In the genomic region with DNA sequence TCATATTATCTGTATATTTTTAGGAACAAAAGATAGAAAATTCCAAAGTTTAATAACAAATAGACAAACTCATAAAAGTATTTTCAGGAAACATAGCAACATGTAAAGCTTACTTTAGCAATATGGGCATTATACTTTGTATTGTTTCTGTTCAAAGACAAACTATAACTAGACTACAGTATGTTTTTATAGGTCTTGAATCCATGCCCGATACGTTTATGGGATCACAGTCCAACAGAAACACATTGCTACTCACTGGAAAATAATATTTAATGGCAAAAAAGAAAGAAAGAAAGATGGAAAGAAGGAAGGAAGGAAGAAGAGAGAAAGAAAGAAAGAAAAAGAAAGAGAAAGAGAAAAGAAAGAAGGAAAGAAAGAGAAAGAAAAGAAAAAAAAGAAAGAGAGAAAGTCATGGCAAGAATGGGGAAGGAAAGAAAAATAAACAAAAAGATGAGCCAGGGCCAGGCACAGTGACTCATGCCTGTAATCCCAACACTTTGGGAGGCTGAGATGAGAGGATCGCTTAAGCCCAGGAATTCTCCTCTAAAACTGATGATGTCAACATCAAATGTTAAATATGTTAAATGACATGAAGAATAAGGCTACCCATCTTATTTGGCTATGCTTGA, we compare ENCODE assay signal across 14 cellular contexts. TPM values are rescaled to one million over a fixed set of nuclear protein-coding genes. Genes with fewer than 3 reads are reported as not detected.
A peak's percentile ranks its signal among the peaks of the same experiment; 100 is the strongest.
DNase-seq lines count a peak whose midpoint lies in the region; ATAC-seq, FAIRE-seq and TF ChIP-seq lines count a peak whose summit lies in the region.
"Had no signal": no experiment of that assay in that cellular context is flagged by ENCODE, and none has a peak within 500 bp of the region (broad histone marks: within the 10 kb centered on the region; RNA-seq: fewer than 3 reads in every experiment).

No MANE protein-coding gene starts in this region.

- no TSS peak for BruUV-seq in HepG2 (replicated peaks; lab: Mats Ljungman, UMichigan)

- no peaks in the 10 kb centered on the region for H3K9me3 Mint-ChIP-seq in chondrocyte (ENCODE audit: low read depth)
- H3K9me3 Mint-ChIP-seq: naive B cell had no signal

- ATAC-seq in HepG2: no peak
- no peak for ATAC-seq in GM18858 (IDR thresholded peaks at IDR 0.05; ENCODE audit: unreplicated experiment)
- no peak for ATAC-seq in GM21526 (IDR thresholded peaks at IDR 0.05; ENCODE audit: low FRiP score, unreplicated experiment)
- no peak for ATAC-seq in foreskin keratinocyte
- ATAC-seq: GM12878; stimulated activated naive CD8-positive, alpha-beta T cell treated with anti-CD3 and anti-CD28 coated beads, Interleukin-15, Interleukin-2, amounts not matched to agents 100 U/mL and 50 U/mL, for 24 hours had no signal

- peaks cover 4% of the 10 kb centered on the region for H3K36me3 Mint-ChIP-seq in chondrocyte (ENCODE audit: low read depth)

- no peaks in the 10 kb centered on the region for H3K79me2 ChIP-seq in HepG2 (ENCODE audit: insufficient read depth, low read length)

- DNase-seq in AG20443 (ENCODE audit: low spot score): peak; percentile 19
- DNase-seq in M059J (ENCODE audit: low read depth): peak; percentile 75
- DNase-seq in chondrocyte (ENCODE audit: low spot score): no peak
- no peak for DNase-seq in HepG2 (ENCODE audit: low spot score)
- no peak for DNase-seq in foreskin keratinocyte
- no peak for DNase-seq in D341Med (ENCODE audit: low spot score)
- DNase-seq: activated T-cell treated with anti-CD3 and anti-CD28 coated beads, Interleukin-2, amount 50 U/mL, for 48 hours; dorsolateral prefrontal cortex; naive B cell; NCI-H2029; stimulated activated naive CD8-positive, alpha-beta T cell treated with anti-CD3 and anti-CD28 coated beads, Interleukin-15, Interleukin-2, amounts not matched to agents 100 U/mL and 50 U/mL, for 24 hours had no signal

- POLR2A ChIA-PET in HepG2 (lab: Yijun Ruan, JAX): no interaction called here

- H3K36me3 ChIP-seq in HepG2 (replicated peaks in 1 of 2; ENCODE audit: control insufficient read depth in 1 of 2, insufficient read depth in 2 of 2, low read length in 2 of 2): peaks cover 3 to 4% of the 10 kb centered on the region in 2 experiments; a peak in 3 of 5 replicates

- H3K27me3 ChIP-seq in HepG2 (ENCODE audit: control insufficient read depth in 1 of 2, insufficient read depth in 2 of 2, low read length in 2 of 2) (no peaks in the 10 kb centered on the region; a peak in 1 of 5 replicates), foreskin keratinocyte (no peaks in the 10 kb centered on the region)
- H3K27me3 ChIP-seq: dorsolateral prefrontal cortex had no signal

- H3K4me3 ChIP-seq in HepG2 (replicated peaks in 1 of 3; ENCODE audit: insufficient read depth in 1 of 3, low read depth in 2 of 3, low read length in 3 of 3): no peak overlapping the region
- H3K4me3 ChIP-seq: dorsolateral prefrontal cortex, GM12878 had no signal

- no peaks in the 10 kb centered on the region for H3K27me3 Mint-ChIP-seq in chondrocyte (ENCODE audit: low read depth)
- H3K27me3 Mint-ChIP-seq: naive B cell had no signal

- no peak for FAIRE-seq in HepG2 (lab: Jason Lieb, UNC)
- FAIRE-seq: GM12878 had no signal

- H3K27ac ChIP-seq in HepG2 (ENCODE audit: extremely low read length, insufficient read depth, low read length) (no peak overlapping the region), foreskin keratinocyte (no peak overlapping the region)
- H3K27ac ChIP-seq: dorsolateral prefrontal cortex had no signal

- peaks cover 9% of the 10 kb centered on the region for H3K4me1 Mint-ChIP-seq in chondrocyte (ENCODE audit: low read depth)

- CTCF ChIA-PET in HepG2 (lab: Yijun Ruan, JAX; ENCODE audit: low intra/inter-chr PET ratio, low total read pairs): no interaction called here

- TF ChIP-seq CTCF in chondrocyte (IDR thresholded peaks at IDR 0.05) (no peak), HepG2 (CRISPR knock-in tag; IDR thresholded peaks at IDR 0.05) (no peak), foreskin keratinocyte (conservative IDR thresholded peaks at IDR 0.05) (no peak)

- TF ChIP-seq RAD21 in HepG2 (CRISPR knock-in tag; IDR thresholded peaks at IDR 0.05): no peak

- no peaks in the 10 kb centered on the region for H4K20me1 ChIP-seq in HepG2 (ENCODE audit: insufficient read depth, low read length)

- TF ChIP-seq EP300 in HepG2 (IDR thresholded peaks at IDR 0.05; ENCODE audit: low read depth in 2 of 2, low read length in 2 of 2): no peak
- no peak for TF ChIP-seq EP300 in HepG2 (CRISPR knock-in tag; IDR thresholded peaks at IDR 0.05; ENCODE audit: borderline replicate concordance)

- no peak overlapping the region for H3K9ac ChIP-seq in HepG2 (ENCODE audit: insufficient read depth, low read depth, low read length)

- H3K4me3 Mint-ChIP-seq in chondrocyte (ENCODE audit: unreplicated experiment): peak overlapping the region; percentile 43

- H3K4me1 ChIP-seq in HepG2 (ENCODE audit: insufficient read depth, low read length) (no peaks in the 10 kb centered on the region), foreskin keratinocyte (peaks cover 5% of the 10 kb centered on the region)

- in situ Hi-C loops in HepG2 (cut with HindIII; ENCODE audit: extremely low pct_ligation_motif_present, low pct_unique_long_range_greater_than_20kb): no loop called here

- TF ChIP-seq POLR2A in HepG2 (IDR thresholded peaks at IDR 0.05; ENCODE audit: insufficient read depth in 1 of 2, low read depth in 2 of 2, low read length in 2 of 2): no peak

- 94% methylated on average over 3 of the region's 3 CpGs for WGBS in HepG2 (ENCODE audit: low lambda C conversion rate)

- H3K4me2 ChIP-seq in HepG2 (ENCODE audit: low read depth, low read length): no peak overlapping the region

- intact Hi-C loops in HepG2 (cut with micrococcal nuclease; ENCODE audit: unreplicated experiment): no loop called here

- no peak overlapping the region for H2AFZ ChIP-seq in HepG2 (ENCODE audit: low read length)

- H3K27ac Mint-ChIP-seq in chondrocyte (ENCODE audit: unreplicated experiment): peak overlapping the region; percentile 92

- H3K9me3 ChIP-seq in HepG2 (ENCODE audit: low read length): no peaks in the 10 kb centered on the region

TF ChIP-seq in HepG2, 621 proteins besides CTCF, POLR2A, EP300 and RAD21 (continues in another document):
- TF ChIP-seq EHMT2 (IDR thresholded peaks at IDR 0.05; ENCODE audit: borderline replicate concordance, low read depth, low read length): no peak

RNA-seq across cellular contexts. Expression of gene TM2D1, which starts 32.7 kb away (rescaled TPM):
- total RNA-seq in M059J (2014; rRNA removed; shearing (Covaris generic)): 57.3 and 69.8 TPM in 2 replicates
- 41.3 to 47.3 TPM (median 45.6 TPM) in 3 replicates for total RNA-seq in chondrocyte
- 13.6 and 26.6 TPM in 2 replicates for total RNA-seq in HepG2 (2016; rRNA removed; fragmentation: Illumina TruSeq; extraction: Trizol)
- total RNA-seq in HepG2 (2016; cell fraction: cytosol; rRNA removed; fragmentation: Illumina TruSeq; extraction: Trizol; ENCODE audit: low read depth): 7.2 and 10.4 TPM in 2 replicates
- 13.0 and 24.5 TPM in 2 replicates for total RNA-seq in HepG2 (2016; cell fraction: insoluble cytoplasmic fraction; rRNA removed; fragmentation: Illumina TruSeq; extraction: Trizol)
- total RNA-seq in HepG2 (2016; cell fraction: membrane; rRNA removed; fragmentation: Illumina TruSeq; extraction: Trizol): 11.2 and 11.3 TPM in 2 replicates
- total RNA-seq in HepG2 (2016; cell fraction: nucleus; rRNA removed; fragmentation: Illumina TruSeq; extraction: Trizol): 38.4 and 39.9 TPM in 2 replicates
- polyA plus RNA-seq in HepG2 (2011; rRNA removed): 49.0 and 49.2 TPM in 2 replicates
- polyA plus RNA-seq in HepG2 (2011; cell fraction: cytosol; rRNA removed): 30.3 and 42.8 TPM in 2 replicates
- 27.1 and 36.2 TPM in 2 replicates for polyA plus RNA-seq in HepG2 (2011; cell fraction: nucleus; rRNA removed)
- 39.0 and 47.2 TPM in 2 replicates for polyA plus RNA-seq in HepG2 (2012)
- 6.5 and 7.6 TPM in 2 replicates for polyA plus RNA-seq in HepG2 (2016; cell fraction: cytosol; fragmentation: Illumina TruSeq; extraction: Trizol; ENCODE audit: low read depth)
- 12.9 and 14.8 TPM in 2 replicates for polyA plus RNA-seq in HepG2 (2016; cell fraction: insoluble cytoplasmic fraction; fragmentation: Illumina TruSeq; extraction: Trizol; ENCODE audit: low read depth)
- polyA plus RNA-seq in HepG2 (2016; cell fraction: membrane; fragmentation: Illumina TruSeq; extraction: Trizol; ENCODE audit: low read depth): 7.5 and 9.9 TPM in 2 replicates
- polyA plus RNA-seq in HepG2 (2016; cell fraction: nucleus; fragmentation: Illumina TruSeq; extraction: Trizol; ENCODE audit: insufficient read depth, low read depth): 35.0 and 43.3 TPM in 2 replicates
- 14.3 and 21.4 TPM in 2 replicates for polyA minus RNA-seq in HepG2 (2011; rRNA and poly(A)+ RNA removed; ENCODE audit: low replicate concordance)
- polyA minus RNA-seq in HepG2 (2011; cell fraction: cytosol; rRNA and poly(A)+ RNA removed): 21.5 and 25.8 TPM in 2 replicates
- polyA minus RNA-seq in HepG2 (2011; cell fraction: nucleus; rRNA and poly(A)+ RNA removed): 70.6 and 76.6 TPM in 2 replicates
- 43.5 and 46.0 TPM in 2 replicates for total RNA-seq in foreskin keratinocyte
- 39.6 and 41.0 TPM in 2 replicates for polyA plus RNA-seq in foreskin keratinocyte

RNA-seq across cellular contexts. Expression of gene PATJ, which starts 50.0 kb away (rescaled TPM):
- 5.4 and 18.0 TPM in 2 replicates for total RNA-seq in M059J (2014; rRNA removed; shearing (Covaris generic))
- total RNA-seq in chondrocyte (8.9 to 12.4 TPM (median 10.7 TPM) in 3 replicates), HepG2 (2016; rRNA removed; fragmentation: Illumina TruSeq; extraction: Trizol) (16.8 and 18.0 TPM in 2 replicates), foreskin keratinocyte (39.1 and 44.5 TPM in 2 replicates)
- total RNA-seq in HepG2 (2016; cell fraction: cytosol; rRNA removed; fragmentation: Illumina TruSeq; extraction: Trizol; ENCODE audit: low read depth): 4.5 and 6.0 TPM in 2 replicates
- total RNA-seq in HepG2 (2016; cell fraction: insoluble cytoplasmic fraction; rRNA removed; fragmentation: Illumina TruSeq; extraction: Trizol): 14.4 and 17.4 TPM in 2 replicates
- total RNA-seq in HepG2 (2016; cell fraction: membrane; rRNA removed; fragmentation: Illumina TruSeq; extraction: Trizol): 8.1 and 8.2 TPM in 2 replicates
- total RNA-seq in HepG2 (2016; cell fraction: nucleus; rRNA removed; fragmentation: Illumina TruSeq; extraction: Trizol): 34.5 and 41.0 TPM in 2 replicates
- polyA plus RNA-seq in HepG2 (2011; rRNA removed) (6.2 and 6.4 TPM in 2 replicates), foreskin keratinocyte (10.6 and 12.5 TPM in 2 replicates)
- 2.5 and 3.6 TPM in 2 replicates for polyA plus RNA-seq in HepG2 (2011; cell fraction: cytosol; rRNA removed)
- 5.8 and 9.0 TPM in 2 replicates for polyA plus RNA-seq in HepG2 (2011; cell fraction: nucleus; rRNA removed)
- 9.2 and 10.9 TPM in 2 replicates for polyA plus RNA-seq in HepG2 (2012)
- 0.66 and 1.0 TPM in 2 replicates for polyA plus RNA-seq in HepG2 (2016; cell fraction: cytosol; fragmentation: Illumina TruSeq; extraction: Trizol; ENCODE audit: low read depth)
- polyA plus RNA-seq in HepG2 (2016; cell fraction: insoluble cytoplasmic fraction; fragmentation: Illumina TruSeq; extraction: Trizol; ENCODE audit: low read depth): 5.1 and 6.6 TPM in 2 replicates
- 0.99 and 1.1 TPM in 2 replicates for polyA plus RNA-seq in HepG2 (2016; cell fraction: membrane; fragmentation: Illumina TruSeq; extraction: Trizol; ENCODE audit: low read depth)
- polyA plus RNA-seq in HepG2 (2016; cell fraction: nucleus; fragmentation: Illumina TruSeq; extraction: Trizol; ENCODE audit: insufficient read depth, low read depth): 10.4 and 13.2 TPM in 2 replicates
- 17.4 and 19.3 TPM in 2 replicates for polyA minus RNA-seq in HepG2 (2011; rRNA and poly(A)+ RNA removed; ENCODE audit: low replicate concordance)
- 11.3 and 16.1 TPM in 2 replicates for polyA minus RNA-seq in HepG2 (2011; cell fraction: cytosol; rRNA and poly(A)+ RNA removed)
- polyA minus RNA-seq in HepG2 (2011; cell fraction: nucleus; rRNA and poly(A)+ RNA removed): 97.9 and 115 TPM in 2 replicates

Comparison
In these comparisons a context has a peak if more than half of its experiments do, and no peak if none do; other contexts are left out.
1. DNase-seq: peak in AG20443 (single experiment) and M059J (single experiment); none in chondrocyte (single experiment), HepG2 (single experiment), foreskin keratinocyte (0 of 2) and D341Med (single experiment).